In genomic region chr3:134008630-134009156, GRCh38 we compare ENCODE assay signal across 11 cellular contexts. TPM values are rescaled to one million over a fixed set of nuclear protein-coding genes. Genes with fewer than 3 reads are reported as not detected.
DNase-seq lines count a peak whose midpoint lies in the region; ATAC-seq, FAIRE-seq and TF ChIP-seq lines count a peak whose summit lies in the region.
"Had no signal": no experiment of that assay in that cellular context is flagged by ENCODE, and none has a peak within 500 bp of the region (broad histone marks: within the 10 kb centered on the region; RNA-seq: fewer than 3 reads in every experiment).

No MANE protein-coding gene starts in this region.

- no peak overlapping the region for H3K4me3 ChIP-seq in astrocyte (ENCODE audit: insufficient read depth, low read depth, low read length)
- H3K4me3 ChIP-seq: BLaER1, prostate gland had no signal

- H3K27me3 ChIP-seq in astrocyte (ENCODE audit: insufficient read depth, low read length): no peaks in the 10 kb centered on the region
- H3K27me3 ChIP-seq: BLaER1 had no signal

- H3K27ac ChIP-seq in astrocyte (ENCODE audit: low read depth, low read length): peak overlapping the region; percentile 80
- H3K27ac ChIP-seq: BLaER1, prostate gland had no signal

- DNase-seq in A172 (ENCODE audit: low spot score) (peak; percentile 100), HS-27A (ENCODE audit: low read depth) (peak; percentile 94), astrocyte (ENCODE audit: low read depth) (peak; percentile 98), iris pigment epithelial cell (ENCODE audit: low read depth) (peak; percentile 59), HuH-7 (ENCODE audit: low spot score) (no peak), DMS53 (lab: John Stamatoyannopoulos, UW) (no peak)
- DNase-seq: T-cell had no signal

- no peaks in the 10 kb centered on the region for H3K36me3 ChIP-seq in astrocyte (ENCODE audit: insufficient read depth, low read length)
- H3K36me3 ChIP-seq: BLaER1, prostate gland had no signal

- no peaks in the 10 kb centered on the region for H4K20me1 ChIP-seq in astrocyte (ENCODE audit: insufficient read depth, low read length)
- H4K20me1 ChIP-seq: BLaER1 had no signal

- ATAC-seq in stimulated activated memory B cell treated with anti-CD40 and anti-IgM and Interleukin-4, amounts not matched to agents 10 μg/mL and 1 μg/mL and 100 μg/mL, for 72 hours: no peak
- no peak for ATAC-seq in HG03439 (IDR thresholded peaks at IDR 0.05; ENCODE audit: unreplicated experiment)
- ATAC-seq: T-cell had no signal

- H3K9ac ChIP-seq in astrocyte (ENCODE audit: low read length): peak overlapping the region; percentile 20
- H3K9ac ChIP-seq: BLaER1 had no signal

- no peaks in the 10 kb centered on the region for H3K79me2 ChIP-seq in astrocyte (ENCODE audit: insufficient read depth, low read length)

- TF ChIP-seq CTCF in astrocyte (IDR thresholded peaks at IDR 0.05; ENCODE audit: insufficient read depth, low read depth, low read length): no peak

- peaks cover 5% of the 10 kb centered on the region for H3K27me3 Mint-ChIP-seq in astrocyte (ENCODE audit: low read depth, unreplicated experiment)
- H3K27me3 Mint-ChIP-seq in stimulated activated memory B cell treated with anti-CD40 and anti-IgM and Interleukin-4, amounts not matched to agents 10 μg/mL and 1 μg/mL and 100 μg/mL, for 72 hours: peaks cover 24% of the 10 kb centered on the region

- no peaks in the 10 kb centered on the region for H3K9me3 ChIP-seq in astrocyte (ENCODE audit: insufficient read depth, low read depth, low read length)
- H3K9me3 ChIP-seq: prostate gland had no signal

- H3K4me2 ChIP-seq in astrocyte (ENCODE audit: low read length): peak overlapping the region; percentile 75
- H3K4me2 ChIP-seq: BLaER1 had no signal

- peak; percentile 97 for FAIRE-seq in astrocyte (lab: Jason Lieb, UNC)

- H3K4me1 ChIP-seq in astrocyte (ENCODE audit: insufficient read depth, low read length): peaks cover 24% of the 10 kb centered on the region
- H3K4me1 ChIP-seq: BLaER1, prostate gland had no signal

- peaks cover 1% of the 10 kb centered on the region for H3K36me3 Mint-ChIP-seq in astrocyte (ENCODE audit: low read depth, unreplicated experiment)
- H3K36me3 Mint-ChIP-seq in stimulated activated memory B cell treated with anti-CD40 and anti-IgM and Interleukin-4, amounts not matched to agents 10 μg/mL and 1 μg/mL and 100 μg/mL, for 72 hours: no peaks in the 10 kb centered on the region
- H3K36me3 Mint-ChIP-seq: T-cell had no signal

- peaks cover 7% of the 10 kb centered on the region for H3K9me3 Mint-ChIP-seq in astrocyte (ENCODE audit: unreplicated experiment)
- H3K9me3 Mint-ChIP-seq in stimulated activated memory B cell treated with anti-CD40 and anti-IgM and Interleukin-4, amounts not matched to agents 10 μg/mL and 1 μg/mL and 100 μg/mL, for 72 hours: peaks cover 8% of the 10 kb centered on the region

- H3K4me3 Mint-ChIP-seq in astrocyte (ENCODE audit: unreplicated experiment): no peak overlapping the region
- no peak overlapping the region for H3K4me3 Mint-ChIP-seq in stimulated activated memory B cell treated with anti-CD40 and anti-IgM and Interleukin-4, amounts not matched to agents 10 μg/mL and 1 μg/mL and 100 μg/mL, for 72 hours
- H3K4me3 Mint-ChIP-seq: T-cell had no signal

- peak overlapping the region; percentile 54 for H3K27ac Mint-ChIP-seq in astrocyte (ENCODE audit: unreplicated experiment)
- no peak overlapping the region for H3K27ac Mint-ChIP-seq in stimulated activated memory B cell treated with anti-CD40 and anti-IgM and Interleukin-4, amounts not matched to agents 10 μg/mL and 1 μg/mL and 100 μg/mL, for 72 hours
- H3K27ac Mint-ChIP-seq: T-cell had no signal

- H3K4me1 Mint-ChIP-seq in astrocyte (ENCODE audit: low read depth, unreplicated experiment): peaks cover 24% of the 10 kb centered on the region
- H3K4me1 Mint-ChIP-seq in stimulated activated memory B cell treated with anti-CD40 and anti-IgM and Interleukin-4, amounts not matched to agents 10 μg/mL and 1 μg/mL and 100 μg/mL, for 72 hours: no peaks in the 10 kb centered on the region
- H3K4me1 Mint-ChIP-seq: T-cell had no signal

- no peak overlapping the region for H2AFZ ChIP-seq in astrocyte (ENCODE audit: low read depth, low read length)

RNA-seq across cellular contexts. Expression of gene SLCO2A1, which starts 21.0 kb away (rescaled TPM):
- total RNA-seq in A172 (2014; rRNA removed; shearing (Covaris generic)): 0.24 TPM in 1 of 2 replicates, not detected in the other
- 2.1 and 2.2 TPM in 2 replicates for total RNA-seq in astrocyte

Comparison
In these comparisons a context has a peak if more than half of its experiments do, and no peak if none do; other contexts are left out.
1. DNase-seq: peak in A172 (single experiment), HS-27A (single experiment), astrocyte (single experiment) and iris pigment epithelial cell (single experiment); none in HuH-7 (single experiment) and DMS53 (single experiment).